ENCODE assay signal across 1 cellular context in the genomic region with DNA sequence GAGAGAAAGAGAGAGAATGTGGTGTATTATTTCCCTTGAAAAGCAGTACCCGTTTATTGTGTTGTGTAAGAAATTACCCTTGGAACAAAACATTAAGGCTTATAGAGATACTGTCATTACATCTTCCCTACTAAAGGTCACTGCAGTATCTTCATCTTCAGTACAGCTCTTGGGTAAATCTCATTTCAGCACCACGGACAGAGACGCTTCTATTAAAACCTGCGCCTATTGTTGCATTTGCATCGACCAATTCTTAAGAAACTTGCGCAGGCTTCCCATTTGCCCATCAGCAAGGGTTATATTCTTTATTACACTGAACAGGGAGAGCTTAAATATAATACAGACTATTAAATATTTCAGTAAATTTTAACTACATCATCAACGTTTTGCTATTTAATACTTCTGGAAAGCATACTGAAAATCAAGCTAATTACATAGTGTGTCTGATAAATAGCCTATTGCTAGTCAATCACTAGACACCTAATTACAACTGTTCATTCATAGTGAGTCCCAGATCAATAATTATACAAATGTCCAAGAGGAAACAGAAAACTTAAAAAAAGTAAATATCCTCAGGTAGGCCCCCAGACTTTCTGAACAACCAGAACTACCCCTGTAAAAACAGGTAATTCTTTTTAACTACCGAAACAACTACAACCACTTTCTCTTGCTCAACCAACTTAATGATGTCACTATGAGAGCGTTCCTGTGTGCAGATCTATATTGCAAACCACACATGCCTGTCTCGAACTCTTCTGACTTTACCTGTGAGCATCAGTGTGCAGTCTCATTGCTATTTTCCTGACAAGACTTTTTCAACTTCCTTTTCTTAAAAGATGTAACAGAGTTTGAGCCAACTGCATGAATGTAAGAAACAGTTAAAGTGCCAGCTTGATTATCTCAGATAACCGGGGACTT.
TF ChIP-seq lines count a peak whose summit lies in the region.

No MANE protein-coding gene starts in this region.

TF ChIP-seq in endothelial cell of umbilical vein, 7 proteins besides CTCF, POLR2A, EP300 and RAD21:
- TF ChIP-seq MAX (IDR thresholded peaks at IDR 0.05; ENCODE audit: insufficient read depth, insufficient read length) (no peak), MYC (IDR thresholded peaks at IDR 0.05; ENCODE audit: low read depth, low read length) (no peak), EZH2 (IDR thresholded peaks at IDR 0.05; ENCODE audit: borderline replicate concordance, low read depth, low read length, severe bottlenecking) (no peak), POLR2AphosphoS5 (IDR thresholded peaks at IDR 0.05; ENCODE audit: insufficient read depth, low read depth, low read length) (no peak), JUN (IDR thresholded peaks at IDR 0.05; ENCODE audit: borderline replicate concordance, insufficient read depth, insufficient read length, low read depth) (no peak), GATA2 (IDR thresholded peaks at IDR 0.05; ENCODE audit: insufficient read depth, insufficient read length, low read depth, low read length) (no peak), FOS (IDR thresholded peaks at IDR 0.05; ENCODE audit: borderline replicate concordance, insufficient read depth, low read length) (no peak)
